1 cellular context compared by ENCODE assay signal in the genomic region with DNA sequence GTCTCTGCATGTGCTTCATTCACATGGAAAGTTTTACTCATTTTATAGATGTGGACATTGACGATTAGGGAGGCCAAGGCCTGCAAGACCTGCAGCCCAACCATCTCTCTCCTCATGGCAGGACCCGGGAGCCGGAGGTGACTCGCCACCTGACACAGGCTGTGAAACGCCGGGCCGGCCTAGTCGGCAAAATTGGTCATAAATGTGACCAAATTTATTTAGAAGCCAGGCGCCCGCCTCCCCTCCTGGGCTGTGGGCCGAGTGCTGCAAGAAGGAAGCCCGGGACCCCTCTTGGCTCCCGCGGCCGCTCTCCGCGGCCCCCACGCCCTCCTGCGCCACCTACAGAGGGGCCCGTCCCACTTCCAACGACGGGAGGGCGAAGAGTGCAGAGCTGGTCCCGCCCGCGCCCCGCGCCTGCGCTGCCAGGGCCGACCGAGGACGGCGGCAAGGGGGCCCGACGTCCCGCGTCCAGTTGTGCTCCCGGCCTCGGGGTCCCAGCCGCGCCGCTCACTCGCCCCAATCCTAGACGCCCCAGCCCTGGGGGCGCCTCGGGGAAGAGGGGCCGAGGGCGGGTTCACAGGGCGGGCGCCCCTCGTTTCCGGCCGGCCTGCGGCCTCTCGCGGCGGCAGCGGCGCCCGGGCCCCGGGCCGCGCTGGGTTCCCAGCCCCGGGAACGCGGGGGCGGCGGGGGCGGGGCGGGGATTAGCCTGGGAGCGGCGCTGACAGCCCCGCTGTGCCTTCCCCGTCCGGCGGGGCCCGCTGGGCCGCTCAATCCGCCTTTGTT.
TF ChIP-seq lines count a peak whose summit lies in the region.

No MANE protein-coding gene starts in this region.

TF ChIP-seq in WTC11, 78 proteins besides CTCF, POLR2A, EP300 and RAD21 (continued from another document):
- TF ChIP-seq, protein P1, sequence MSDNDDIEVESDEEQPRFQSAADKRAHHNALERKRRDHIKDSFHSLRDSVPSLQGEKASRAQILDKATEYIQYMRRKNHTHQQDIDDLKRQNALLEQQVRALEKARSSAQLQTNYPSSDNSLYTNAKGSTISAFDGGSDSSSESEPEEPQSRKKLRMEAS (CRISPR knock-in tag; IDR thresholded peaks at IDR 0.05), result 0 out of 2 replicates have a peak, but pooled peaks have one; percentile 16
- TF ChIP-seq SOX15 (CRISPR knock-in tag; IDR thresholded peaks at IDR 0.05) (no peak), TEAD1 (CRISPR knock-in tag; IDR thresholded peaks at IDR 0.05) (peak; percentile 65; the same call in 1 of the 2 replicates), ZNF138 (CRISPR knock-in tag; conservative IDR thresholded peaks at IDR 0.05) (no peak), CREB1 (CRISPR knock-in tag; IDR thresholded peaks at IDR 0.05) (no peak), ELF4 (CRISPR knock-in tag; IDR thresholded peaks at IDR 0.05; ENCODE audit: low read depth) (no peak), NR1H2 (CRISPR knock-in tag; IDR thresholded peaks at IDR 0.05) (no peak), FOXK1 (CRISPR knock-in tag; IDR thresholded peaks at IDR 0.05) (no peak), NFATC4 (CRISPR knock-in tag; IDR thresholded peaks at IDR 0.05) (no peak), EMX1 (CRISPR knock-in tag; IDR thresholded peaks at IDR 0.05) (no peak)
- TF ChIP-seq, protein P2, sequence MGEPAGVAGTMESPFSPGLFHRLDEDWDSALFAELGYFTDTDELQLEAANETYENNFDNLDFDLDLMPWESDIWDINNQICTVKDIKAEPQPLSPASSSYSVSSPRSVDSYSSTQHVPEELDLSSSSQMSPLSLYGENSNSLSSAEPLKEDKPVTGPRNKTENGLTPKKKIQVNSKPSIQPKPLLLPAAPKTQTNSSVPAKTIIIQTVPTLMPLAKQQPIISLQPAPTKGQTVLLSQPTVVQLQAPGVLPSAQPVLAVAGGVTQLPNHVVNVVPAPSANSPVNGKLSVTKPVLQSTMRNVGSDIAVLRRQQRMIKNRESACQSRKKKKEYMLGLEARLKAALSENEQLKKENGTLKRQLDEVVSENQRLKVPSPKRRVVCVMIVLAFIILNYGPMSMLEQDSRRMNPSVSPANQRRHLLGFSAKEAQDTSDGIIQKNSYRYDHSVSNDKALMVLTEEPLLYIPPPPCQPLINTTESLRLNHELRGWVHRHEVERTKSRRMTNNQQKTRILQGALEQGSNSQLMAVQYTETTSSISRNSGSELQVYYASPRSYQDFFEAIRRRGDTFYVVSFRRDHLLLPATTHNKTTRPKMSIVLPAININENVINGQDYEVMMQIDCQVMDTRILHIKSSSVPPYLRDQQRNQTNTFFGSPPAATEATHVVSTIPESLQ (CRISPR knock-in tag; IDR thresholded peaks at IDR 0.05), result no peak
- TF ChIP-seq, protein P3, sequence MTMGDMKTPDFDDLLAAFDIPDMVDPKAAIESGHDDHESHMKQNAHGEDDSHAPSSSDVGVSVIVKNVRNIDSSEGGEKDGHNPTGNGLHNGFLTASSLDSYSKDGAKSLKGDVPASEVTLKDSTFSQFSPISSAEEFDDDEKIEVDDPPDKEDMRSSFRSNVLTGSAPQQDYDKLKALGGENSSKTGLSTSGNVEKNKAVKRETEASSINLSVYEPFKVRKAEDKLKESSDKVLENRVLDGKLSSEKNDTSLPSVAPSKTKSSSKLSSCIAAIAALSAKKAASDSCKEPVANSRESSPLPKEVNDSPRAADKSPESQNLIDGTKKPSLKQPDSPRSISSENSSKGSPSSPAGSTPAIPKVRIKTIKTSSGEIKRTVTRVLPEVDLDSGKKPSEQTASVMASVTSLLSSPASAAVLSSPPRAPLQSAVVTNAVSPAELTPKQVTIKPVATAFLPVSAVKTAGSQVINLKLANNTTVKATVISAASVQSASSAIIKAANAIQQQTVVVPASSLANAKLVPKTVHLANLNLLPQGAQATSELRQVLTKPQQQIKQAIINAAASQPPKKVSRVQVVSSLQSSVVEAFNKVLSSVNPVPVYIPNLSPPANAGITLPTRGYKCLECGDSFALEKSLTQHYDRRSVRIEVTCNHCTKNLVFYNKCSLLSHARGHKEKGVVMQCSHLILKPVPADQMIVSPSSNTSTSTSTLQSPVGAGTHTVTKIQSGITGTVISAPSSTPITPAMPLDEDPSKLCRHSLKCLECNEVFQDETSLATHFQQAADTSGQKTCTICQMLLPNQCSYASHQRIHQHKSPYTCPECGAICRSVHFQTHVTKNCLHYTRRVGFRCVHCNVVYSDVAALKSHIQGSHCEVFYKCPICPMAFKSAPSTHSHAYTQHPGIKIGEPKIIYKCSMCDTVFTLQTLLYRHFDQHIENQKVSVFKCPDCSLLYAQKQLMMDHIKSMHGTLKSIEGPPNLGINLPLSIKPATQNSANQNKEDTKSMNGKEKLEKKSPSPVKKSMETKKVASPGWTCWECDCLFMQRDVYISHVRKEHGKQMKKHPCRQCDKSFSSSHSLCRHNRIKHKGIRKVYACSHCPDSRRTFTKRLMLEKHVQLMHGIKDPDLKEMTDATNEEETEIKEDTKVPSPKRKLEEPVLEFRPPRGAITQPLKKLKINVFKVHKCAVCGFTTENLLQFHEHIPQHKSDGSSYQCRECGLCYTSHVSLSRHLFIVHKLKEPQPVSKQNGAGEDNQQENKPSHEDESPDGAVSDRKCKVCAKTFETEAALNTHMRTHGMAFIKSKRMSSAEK (CRISPR knock-in tag; IDR thresholded peaks at IDR 0.05; ENCODE audit: borderline replicate concordance), result no peak
- TF ChIP-seq, protein P4, sequence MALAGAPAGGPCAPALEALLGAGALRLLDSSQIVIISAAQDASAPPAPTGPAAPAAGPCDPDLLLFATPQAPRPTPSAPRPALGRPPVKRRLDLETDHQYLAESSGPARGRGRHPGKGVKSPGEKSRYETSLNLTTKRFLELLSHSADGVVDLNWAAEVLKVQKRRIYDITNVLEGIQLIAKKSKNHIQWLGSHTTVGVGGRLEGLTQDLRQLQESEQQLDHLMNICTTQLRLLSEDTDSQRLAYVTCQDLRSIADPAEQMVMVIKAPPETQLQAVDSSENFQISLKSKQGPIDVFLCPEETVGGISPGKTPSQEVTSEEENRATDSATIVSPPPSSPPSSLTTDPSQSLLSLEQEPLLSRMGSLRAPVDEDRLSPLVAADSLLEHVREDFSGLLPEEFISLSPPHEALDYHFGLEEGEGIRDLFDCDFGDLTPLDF (CRISPR knock-in tag; IDR thresholded peaks at IDR 0.05), result no peak
- TF ChIP-seq, protein P5, sequence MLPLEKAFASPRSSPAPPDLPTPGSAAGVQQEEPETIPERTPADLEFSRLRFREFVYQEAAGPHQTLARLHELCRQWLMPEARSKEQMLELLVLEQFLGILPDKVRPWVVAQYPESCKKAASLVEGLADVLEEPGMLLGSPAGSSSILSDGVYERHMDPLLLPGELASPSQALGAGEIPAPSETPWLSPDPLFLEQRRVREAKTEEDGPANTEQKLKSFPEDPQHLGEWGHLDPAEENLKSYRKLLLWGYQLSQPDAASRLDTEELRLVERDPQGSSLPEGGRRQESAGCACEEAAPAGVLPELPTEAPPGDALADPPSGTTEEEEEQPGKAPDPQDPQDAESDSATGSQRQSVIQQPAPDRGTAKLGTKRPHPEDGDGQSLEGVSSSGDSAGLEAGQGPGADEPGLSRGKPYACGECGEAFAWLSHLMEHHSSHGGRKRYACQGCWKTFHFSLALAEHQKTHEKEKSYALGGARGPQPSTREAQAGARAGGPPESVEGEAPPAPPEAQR (CRISPR knock-in tag; IDR thresholded peaks at IDR 0.05), result no peak
- TF ChIP-seq, protein P6, sequence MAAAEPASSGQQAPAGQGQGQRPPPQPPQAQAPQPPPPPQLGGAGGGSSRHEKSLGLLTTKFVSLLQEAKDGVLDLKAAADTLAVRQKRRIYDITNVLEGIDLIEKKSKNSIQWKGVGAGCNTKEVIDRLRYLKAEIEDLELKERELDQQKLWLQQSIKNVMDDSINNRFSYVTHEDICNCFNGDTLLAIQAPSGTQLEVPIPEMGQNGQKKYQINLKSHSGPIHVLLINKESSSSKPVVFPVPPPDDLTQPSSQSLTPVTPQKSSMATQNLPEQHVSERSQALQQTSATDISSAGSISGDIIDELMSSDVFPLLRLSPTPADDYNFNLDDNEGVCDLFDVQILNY (CRISPR knock-in tag; IDR thresholded peaks at IDR 0.05), result 0 out of 2 replicates have a peak, but pooled peaks have one; percentile 31
- TF ChIP-seq, protein P7, sequence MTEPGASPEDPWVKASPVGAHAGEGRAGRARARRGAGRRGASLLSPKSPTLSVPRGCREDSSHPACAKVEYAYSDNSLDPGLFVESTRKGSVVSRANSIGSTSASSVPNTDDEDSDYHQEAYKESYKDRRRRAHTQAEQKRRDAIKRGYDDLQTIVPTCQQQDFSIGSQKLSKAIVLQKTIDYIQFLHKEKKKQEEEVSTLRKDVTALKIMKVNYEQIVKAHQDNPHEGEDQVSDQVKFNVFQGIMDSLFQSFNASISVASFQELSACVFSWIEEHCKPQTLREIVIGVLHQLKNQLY (CRISPR knock-in tag; IDR thresholded peaks at IDR 0.05), result no peak
- TF ChIP-seq, protein P8, sequence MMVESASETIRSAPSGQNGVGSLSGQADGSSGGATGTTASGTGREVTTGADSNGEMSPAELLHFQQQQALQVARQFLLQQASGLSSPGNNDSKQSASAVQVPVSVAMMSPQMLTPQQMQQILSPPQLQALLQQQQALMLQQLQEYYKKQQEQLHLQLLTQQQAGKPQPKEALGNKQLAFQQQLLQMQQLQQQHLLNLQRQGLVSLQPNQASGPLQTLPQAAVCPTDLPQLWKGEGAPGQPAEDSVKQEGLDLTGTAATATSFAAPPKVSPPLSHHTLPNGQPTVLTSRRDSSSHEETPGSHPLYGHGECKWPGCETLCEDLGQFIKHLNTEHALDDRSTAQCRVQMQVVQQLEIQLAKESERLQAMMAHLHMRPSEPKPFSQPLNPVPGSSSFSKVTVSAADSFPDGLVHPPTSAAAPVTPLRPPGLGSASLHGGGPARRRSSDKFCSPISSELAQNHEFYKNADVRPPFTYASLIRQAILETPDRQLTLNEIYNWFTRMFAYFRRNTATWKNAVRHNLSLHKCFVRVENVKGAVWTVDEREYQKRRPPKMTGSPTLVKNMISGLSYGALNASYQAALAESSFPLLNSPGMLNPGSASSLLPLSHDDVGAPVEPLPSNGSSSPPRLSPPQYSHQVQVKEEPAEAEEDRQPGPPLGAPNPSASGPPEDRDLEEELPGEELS (CRISPR knock-in tag; IDR thresholded peaks at IDR 0.05), result no peak
